ENCODE assay signal across 9 cellular contexts in genomic region chr9:97695390-97695789, GRCh38. TPM values are rescaled to one million over a fixed set of nuclear protein-coding genes. Genes with fewer than 3 reads are reported as not detected.
DNase-seq lines count a peak whose midpoint lies in the region; ATAC-seq, FAIRE-seq and TF ChIP-seq lines count a peak whose summit lies in the region.
"Had no signal": no experiment of that assay in that cellular context is flagged by ENCODE, and none has a peak within 500 bp of the region (broad histone marks: within the 10 kb centered on the region; RNA-seq: fewer than 3 reads in every experiment).

No MANE protein-coding gene starts in this region.

- H3K27ac ChIP-seq in right cardiac atrium (ENCODE audit: low read length) (no peak overlapping the region), lower lobe of right lung (no peak overlapping the region)

- no peak for FAIRE-seq in urothelium cell line (lab: Jason Lieb, UNC)

- TF ChIP-seq CTCF in lower lobe of right lung (IDR thresholded peaks at IDR 0.05): no peak
- no peak for TF ChIP-seq CTCF in type B pancreatic cell (conservative IDR thresholded peaks at IDR 0.05)

- 83% methylated on average over 3 of the region's 3 CpGs for WGBS in right cardiac atrium

- H3K27me3 ChIP-seq in right cardiac atrium (ENCODE audit: control insufficient read depth, insufficient read depth): no peaks in the 10 kb centered on the region
- no peaks in the 10 kb centered on the region for H3K27me3 ChIP-seq in lower lobe of right lung (ENCODE audit: low read depth)

- H3K36me3 Mint-ChIP-seq in activated T-helper 17 cell treated with anti-CD3 and anti-CD28 coated beads, Interleukin-2, amount 50 U/mL, for 72 hours (ENCODE audit: low read depth): peaks cover 56% of the 10 kb centered on the region
- H3K36me3 Mint-ChIP-seq in type B pancreatic cell: peaks cover 8% of the 10 kb centered on the region

- DNase-seq in right cardiac atrium (no peak), cardiac septum (ENCODE audit: low spot score) (no peak), lower lobe of right lung (no peak), type B pancreatic cell (ENCODE audit: extremely low spot score, unreplicated experiment) (no peak), HPDE6-E6E7 (ENCODE audit: extremely low spot score) (no peak), urothelium cell line (ENCODE audit: low spot score) (no peak), Ammon's horn (ENCODE audit: low spot score) (no peak)
- DNase-seq: activated gamma-delta T cell treated with Interleukin-2 at 50 U/mL for 16 hours had no signal

- no peaks in the 10 kb centered on the region for H3K9me3 Mint-ChIP-seq in activated T-helper 17 cell treated with anti-CD3 and anti-CD28 coated beads, Interleukin-2, amount 50 U/mL, for 72 hours
- H3K9me3 Mint-ChIP-seq in type B pancreatic cell: no peaks in the 10 kb centered on the region

- H3K4me1 ChIP-seq in right cardiac atrium (ENCODE audit: control insufficient read depth, insufficient read depth, low read length): no peaks in the 10 kb centered on the region
- peaks cover 33% of the 10 kb centered on the region for H3K4me1 ChIP-seq in lower lobe of right lung

- H3K36me3 ChIP-seq in lower lobe of right lung: peaks cover 32% of the 10 kb centered on the region

- ATAC-seq in right cardiac atrium: no peak
- no peak for ATAC-seq in activated T-helper 17 cell treated with anti-CD3 and anti-CD28 coated beads, Interleukin-2, amount 50 U/mL, for 72 hours (replicated peaks)
- ATAC-seq in lower lobe of right lung: no peak

- intact Hi-C loops in right cardiac atrium (cut with DNase I) (no loop called here), cardiac septum (cut with DNase I) (no loop called here), lower lobe of right lung (cut with DNase I) (no loop called here)

- no peaks in the 10 kb centered on the region for H3K27me3 Mint-ChIP-seq in activated T-helper 17 cell treated with anti-CD3 and anti-CD28 coated beads, Interleukin-2, amount 50 U/mL, for 72 hours
- H3K27me3 Mint-ChIP-seq in type B pancreatic cell: no peaks in the 10 kb centered on the region

- H3K9me3 ChIP-seq in right cardiac atrium (ENCODE audit: control insufficient read depth, low read length) (no peaks in the 10 kb centered on the region), lower lobe of right lung (no peaks in the 10 kb centered on the region)

- peak overlapping the region; percentile 68 for H3K4me3 ChIP-seq in right cardiac atrium (ENCODE audit: low read length)
- peak overlapping the region; percentile 73 for H3K4me3 ChIP-seq in lower lobe of right lung

- H3K27ac Mint-ChIP-seq in activated T-helper 17 cell treated with anti-CD3 and anti-CD28 coated beads, Interleukin-2, amount 50 U/mL, for 72 hours: peak overlapping the region; percentile 91
- no peak overlapping the region for H3K27ac Mint-ChIP-seq in type B pancreatic cell

- peak overlapping the region; percentile 92 for H3K4me3 Mint-ChIP-seq in activated T-helper 17 cell treated with anti-CD3 and anti-CD28 coated beads, Interleukin-2, amount 50 U/mL, for 72 hours
- peak overlapping the region; percentile 96 for H3K4me3 Mint-ChIP-seq in type B pancreatic cell

- peaks cover 33% of the 10 kb centered on the region for H3K4me1 Mint-ChIP-seq in activated T-helper 17 cell treated with anti-CD3 and anti-CD28 coated beads, Interleukin-2, amount 50 U/mL, for 72 hours
- peaks cover 38% of the 10 kb centered on the region for H3K4me1 Mint-ChIP-seq in type B pancreatic cell (ENCODE audit: unreplicated experiment)

RNA-seq across cellular contexts. Expression of gene XPA, which starts 1.8 kb away (rescaled TPM):
- total RNA-seq in right cardiac atrium (10 to 100 TPM in 2 of 4 donors, 1 to 10 TPM in 2; 7.1 to 10.7 (median 10.3) TPM), cardiac septum (10.3 TPM), lower lobe of right lung (11.3 TPM), type B pancreatic cell (ENCODE audit: low replicate concordance) (11.6 and 13.7 TPM in 2 replicates)
- polyA plus RNA-seq in right cardiac atrium: 9.8 TPM
- 10 to 100 TPM; 14.0 to 16.6 TPM for total RNA-seq in activated T-helper 17 cell treated with anti-CD3 and anti-CD28 coated beads, Interleukin-2, amount 50 U/mL, for 72 hours
